In the genomic region with DNA sequence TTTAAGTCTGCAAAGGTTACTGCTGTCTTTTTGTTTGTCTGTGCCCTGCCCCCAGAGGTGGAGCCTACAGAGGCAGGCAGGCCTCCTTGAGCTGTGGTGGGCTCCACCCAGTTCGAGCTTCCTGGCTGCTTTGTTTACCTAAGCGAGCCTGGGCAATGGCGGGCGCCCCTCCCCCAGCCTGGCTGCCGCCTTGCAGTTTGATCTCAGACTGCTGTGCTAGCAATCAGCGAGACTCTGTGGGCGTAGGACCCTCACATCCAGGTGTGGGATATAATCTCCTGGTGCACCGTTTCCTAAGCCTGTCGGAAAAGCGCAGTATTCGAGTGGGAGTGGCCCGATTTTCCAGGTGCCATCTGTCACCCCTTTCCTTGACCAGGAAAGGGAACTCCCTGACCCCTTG, we compare ENCODE assay signal across 1 cellular context.
A peak's percentile ranks its signal among the peaks of the same experiment; 100 is the strongest.
TF ChIP-seq lines count a peak whose summit lies in the region.
"Not testable (repeated sequence)": the region's sequence is repeated elsewhere in the genome, so short reads cannot be mapped to it uniquely, and the experiment has no call there.

No MANE protein-coding gene starts in this region.

TF ChIP-seq in HepG2, 621 proteins besides CTCF, POLR2A, EP300 and RAD21:
- TF ChIP-seq, protein P1, sequence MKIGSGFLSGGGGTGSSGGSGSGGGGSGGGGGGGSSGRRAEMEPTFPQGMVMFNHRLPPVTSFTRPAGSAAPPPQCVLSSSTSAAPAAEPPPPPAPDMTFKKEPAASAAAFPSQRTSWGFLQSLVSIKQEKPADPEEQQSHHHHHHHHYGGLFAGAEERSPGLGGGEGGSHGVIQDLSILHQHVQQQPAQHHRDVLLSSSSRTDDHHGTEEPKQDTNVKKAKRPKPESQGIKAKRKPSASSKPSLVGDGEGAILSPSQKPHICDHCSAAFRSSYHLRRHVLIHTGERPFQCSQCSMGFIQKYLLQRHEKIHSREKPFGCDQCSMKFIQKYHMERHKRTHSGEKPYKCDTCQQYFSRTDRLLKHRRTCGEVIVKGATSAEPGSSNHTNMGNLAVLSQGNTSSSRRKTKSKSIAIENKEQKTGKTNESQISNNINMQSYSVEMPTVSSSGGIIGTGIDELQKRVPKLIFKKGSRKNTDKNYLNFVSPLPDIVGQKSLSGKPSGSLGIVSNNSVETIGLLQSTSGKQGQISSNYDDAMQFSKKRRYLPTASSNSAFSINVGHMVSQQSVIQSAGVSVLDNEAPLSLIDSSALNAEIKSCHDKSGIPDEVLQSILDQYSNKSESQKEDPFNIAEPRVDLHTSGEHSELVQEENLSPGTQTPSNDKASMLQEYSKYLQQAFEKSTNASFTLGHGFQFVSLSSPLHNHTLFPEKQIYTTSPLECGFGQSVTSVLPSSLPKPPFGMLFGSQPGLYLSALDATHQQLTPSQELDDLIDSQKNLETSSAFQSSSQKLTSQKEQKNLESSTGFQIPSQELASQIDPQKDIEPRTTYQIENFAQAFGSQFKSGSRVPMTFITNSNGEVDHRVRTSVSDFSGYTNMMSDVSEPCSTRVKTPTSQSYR (CRISPR knock-in tag; IDR thresholded peaks at IDR 0.05; ENCODE audit: borderline replicate concordance): peak; percentile 77
- TF ChIP-seq, protein P2, sequence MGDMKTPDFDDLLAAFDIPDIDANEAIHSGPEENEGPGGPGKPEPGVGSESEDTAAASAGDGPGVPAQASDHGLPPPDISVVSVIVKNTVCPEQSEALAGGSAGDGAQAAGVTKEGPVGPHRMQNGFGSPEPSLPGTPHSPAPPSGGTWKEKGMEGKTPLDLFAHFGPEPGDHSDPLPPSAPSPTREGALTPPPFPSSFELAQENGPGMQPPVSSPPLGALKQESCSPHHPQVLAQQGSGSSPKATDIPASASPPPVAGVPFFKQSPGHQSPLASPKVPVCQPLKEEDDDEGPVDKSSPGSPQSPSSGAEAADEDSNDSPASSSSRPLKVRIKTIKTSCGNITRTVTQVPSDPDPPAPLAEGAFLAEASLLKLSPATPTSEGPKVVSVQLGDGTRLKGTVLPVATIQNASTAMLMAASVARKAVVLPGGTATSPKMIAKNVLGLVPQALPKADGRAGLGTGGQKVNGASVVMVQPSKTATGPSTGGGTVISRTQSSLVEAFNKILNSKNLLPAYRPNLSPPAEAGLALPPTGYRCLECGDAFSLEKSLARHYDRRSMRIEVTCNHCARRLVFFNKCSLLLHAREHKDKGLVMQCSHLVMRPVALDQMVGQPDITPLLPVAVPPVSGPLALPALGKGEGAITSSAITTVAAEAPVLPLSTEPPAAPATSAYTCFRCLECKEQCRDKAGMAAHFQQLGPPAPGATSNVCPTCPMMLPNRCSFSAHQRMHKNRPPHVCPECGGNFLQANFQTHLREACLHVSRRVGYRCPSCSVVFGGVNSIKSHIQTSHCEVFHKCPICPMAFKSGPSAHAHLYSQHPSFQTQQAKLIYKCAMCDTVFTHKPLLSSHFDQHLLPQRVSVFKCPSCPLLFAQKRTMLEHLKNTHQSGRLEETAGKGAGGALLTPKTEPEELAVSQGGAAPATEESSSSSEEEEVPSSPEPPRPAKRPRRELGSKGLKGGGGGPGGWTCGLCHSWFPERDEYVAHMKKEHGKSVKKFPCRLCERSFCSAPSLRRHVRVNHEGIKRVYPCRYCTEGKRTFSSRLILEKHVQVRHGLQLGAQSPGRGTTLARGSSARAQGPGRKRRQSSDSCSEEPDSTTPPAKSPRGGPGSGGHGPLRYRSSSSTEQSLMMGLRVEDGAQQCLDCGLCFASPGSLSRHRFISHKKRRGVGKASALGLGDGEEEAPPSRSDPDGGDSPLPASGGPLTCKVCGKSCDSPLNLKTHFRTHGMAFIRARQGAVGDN (CRISPR knock-in tag; IDR thresholded peaks at IDR 0.05): 0 out of 2 replicates have a peak, but pooled peaks have one; percentile 14
- TF ChIP-seq FOXA3 (CRISPR knock-in tag; IDR thresholded peaks at IDR 0.05): 0 out of 2 replicates have a peak, but pooled peaks have one; percentile 31
- TF ChIP-seq FOXA1 (IDR thresholded peaks at IDR 0.05): not testable (repeated sequence)
- TF ChIP-seq FOXA1 (CRISPR knock-in tag; IDR thresholded peaks at IDR 0.05): peak; percentile 50; the same call in 1 of the 2 replicates
